1 cellular context compared by ENCODE assay signal in the genomic region with DNA sequence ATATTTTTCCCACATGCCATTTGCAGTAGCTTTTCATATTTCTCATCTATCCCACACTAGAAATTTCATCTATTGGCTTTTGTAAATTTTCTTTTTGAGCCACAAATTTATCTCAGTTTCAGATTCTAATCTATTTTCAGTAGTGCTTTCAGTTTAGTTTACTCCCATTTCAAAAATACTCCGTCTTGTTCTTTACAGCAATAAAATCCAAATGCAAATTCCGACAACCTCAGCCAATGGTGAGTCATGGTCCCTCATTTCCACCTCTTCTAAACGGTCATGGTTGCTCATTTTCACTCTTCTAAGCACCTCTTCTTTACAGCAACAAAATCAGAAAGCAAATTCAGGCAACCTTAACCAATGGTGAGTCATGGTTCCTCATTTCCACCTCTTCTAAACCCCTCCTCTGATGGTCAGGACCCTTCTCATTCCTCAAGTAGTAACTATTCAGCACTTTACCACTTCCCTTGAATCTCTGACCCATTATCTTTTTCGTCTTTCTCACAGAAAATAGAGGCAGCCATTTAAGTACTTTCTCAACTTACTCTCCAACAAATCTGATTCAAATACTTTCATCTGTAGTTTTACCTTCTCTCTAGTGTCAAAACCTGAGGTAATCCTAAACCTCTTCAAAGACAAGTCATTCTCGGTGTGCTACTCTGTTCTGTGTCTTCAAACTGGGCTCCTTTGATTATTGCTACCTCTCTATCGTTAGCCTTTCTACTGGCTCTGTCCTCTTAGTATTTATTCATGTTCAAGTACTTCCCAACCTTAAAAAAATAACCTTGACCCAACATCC.
TF ChIP-seq lines count a peak whose summit lies in the region.

No MANE protein-coding gene starts in this region.

TF ChIP-seq in GM12878, 131 proteins besides CTCF, POLR2A, EP300 and RAD21 (continued from another document):
- TF ChIP-seq, protein P1, sequence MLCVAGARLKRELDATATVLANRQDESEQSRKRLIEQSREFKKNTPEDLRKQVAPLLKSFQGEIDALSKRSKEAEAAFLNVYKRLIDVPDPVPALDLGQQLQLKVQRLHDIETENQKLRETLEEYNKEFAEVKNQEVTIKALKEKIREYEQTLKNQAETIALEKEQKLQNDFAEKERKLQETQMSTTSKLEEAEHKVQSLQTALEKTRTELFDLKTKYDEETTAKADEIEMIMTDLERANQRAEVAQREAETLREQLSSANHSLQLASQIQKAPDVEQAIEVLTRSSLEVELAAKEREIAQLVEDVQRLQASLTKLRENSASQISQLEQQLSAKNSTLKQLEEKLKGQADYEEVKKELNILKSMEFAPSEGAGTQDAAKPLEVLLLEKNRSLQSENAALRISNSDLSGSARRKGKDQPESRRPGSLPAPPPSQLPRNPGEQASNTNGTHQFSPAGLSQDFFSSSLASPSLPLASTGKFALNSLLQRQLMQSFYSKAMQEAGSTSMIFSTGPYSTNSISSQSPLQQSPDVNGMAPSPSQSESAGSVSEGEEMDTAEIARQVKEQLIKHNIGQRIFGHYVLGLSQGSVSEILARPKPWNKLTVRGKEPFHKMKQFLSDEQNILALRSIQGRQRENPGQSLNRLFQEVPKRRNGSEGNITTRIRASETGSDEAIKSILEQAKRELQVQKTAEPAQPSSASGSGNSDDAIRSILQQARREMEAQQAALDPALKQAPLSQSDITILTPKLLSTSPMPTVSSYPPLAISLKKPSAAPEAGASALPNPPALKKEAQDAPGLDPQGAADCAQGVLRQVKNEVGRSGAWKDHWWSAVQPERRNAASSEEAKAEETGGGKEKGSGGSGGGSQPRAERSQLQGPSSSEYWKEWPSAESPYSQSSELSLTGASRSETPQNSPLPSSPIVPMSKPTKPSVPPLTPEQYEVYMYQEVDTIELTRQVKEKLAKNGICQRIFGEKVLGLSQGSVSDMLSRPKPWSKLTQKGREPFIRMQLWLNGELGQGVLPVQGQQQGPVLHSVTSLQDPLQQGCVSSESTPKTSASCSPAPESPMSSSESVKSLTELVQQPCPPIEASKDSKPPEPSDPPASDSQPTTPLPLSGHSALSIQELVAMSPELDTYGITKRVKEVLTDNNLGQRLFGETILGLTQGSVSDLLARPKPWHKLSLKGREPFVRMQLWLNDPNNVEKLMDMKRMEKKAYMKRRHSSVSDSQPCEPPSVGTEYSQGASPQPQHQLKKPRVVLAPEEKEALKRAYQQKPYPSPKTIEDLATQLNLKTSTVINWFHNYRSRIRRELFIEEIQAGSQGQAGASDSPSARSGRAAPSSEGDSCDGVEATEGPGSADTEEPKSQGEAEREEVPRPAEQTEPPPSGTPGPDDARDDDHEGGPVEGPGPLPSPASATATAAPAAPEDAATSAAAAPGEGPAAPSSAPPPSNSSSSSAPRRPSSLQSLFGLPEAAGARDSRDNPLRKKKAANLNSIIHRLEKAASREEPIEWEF (IDR thresholded peaks at IDR 0.05; ENCODE audit: insufficient replicate concordance, low read depth, low read length) = no peak
- no peak for TF ChIP-seq ZNF217 (IDR thresholded peaks at IDR 0.05)
- TF ChIP-seq FOXM1 (IDR thresholded peaks at IDR 0.05; ENCODE audit: low read depth, low read length) = peak; percentile 53
- TF ChIP-seq SRF (IDR thresholded peaks at IDR 0.05; ENCODE audit: low read depth in 2 of 2, low read length in 2 of 2) = no peak
- TF ChIP-seq, protein P2, sequence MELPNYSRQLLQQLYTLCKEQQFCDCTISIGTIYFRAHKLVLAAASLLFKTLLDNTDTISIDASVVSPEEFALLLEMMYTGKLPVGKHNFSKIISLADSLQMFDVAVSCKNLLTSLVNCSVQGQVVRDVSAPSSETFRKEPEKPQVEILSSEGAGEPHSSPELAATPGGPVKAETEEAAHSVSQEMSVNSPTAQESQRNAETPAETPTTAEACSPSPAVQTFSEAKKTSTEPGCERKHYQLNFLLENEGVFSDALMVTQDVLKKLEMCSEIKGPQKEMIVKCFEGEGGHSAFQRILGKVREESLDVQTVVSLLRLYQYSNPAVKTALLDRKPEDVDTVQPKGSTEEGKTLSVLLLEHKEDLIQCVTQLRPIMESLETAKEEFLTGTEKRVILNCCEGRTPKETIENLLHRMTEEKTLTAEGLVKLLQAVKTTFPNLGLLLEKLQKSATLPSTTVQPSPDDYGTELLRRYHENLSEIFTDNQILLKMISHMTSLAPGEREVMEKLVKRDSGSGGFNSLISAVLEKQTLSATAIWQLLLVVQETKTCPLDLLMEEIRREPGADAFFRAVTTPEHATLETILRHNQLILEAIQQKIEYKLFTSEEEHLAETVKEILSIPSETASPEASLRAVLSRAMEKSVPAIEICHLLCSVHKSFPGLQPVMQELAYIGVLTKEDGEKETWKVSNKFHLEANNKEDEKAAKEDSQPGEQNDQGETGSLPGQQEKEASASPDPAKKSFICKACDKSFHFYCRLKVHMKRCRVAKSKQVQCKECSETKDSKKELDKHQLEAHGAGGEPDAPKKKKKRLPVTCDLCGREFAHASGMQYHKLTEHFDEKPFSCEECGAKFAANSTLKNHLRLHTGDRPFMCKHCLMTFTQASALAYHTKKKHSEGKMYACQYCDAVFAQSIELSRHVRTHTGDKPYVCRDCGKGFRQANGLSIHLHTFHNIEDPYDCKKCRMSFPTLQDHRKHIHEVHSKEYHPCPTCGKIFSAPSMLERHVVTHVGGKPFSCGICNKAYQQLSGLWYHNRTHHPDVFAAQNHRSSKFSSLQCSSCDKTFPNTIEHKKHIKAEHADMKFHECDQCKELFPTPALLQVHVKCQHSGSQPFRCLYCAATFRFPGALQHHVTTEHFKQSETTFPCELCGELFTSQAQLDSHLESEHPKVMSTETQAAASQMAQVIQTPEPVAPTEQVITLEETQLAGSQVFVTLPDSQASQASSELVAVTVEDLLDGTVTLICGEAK (IDR thresholded peaks at IDR 0.05; ENCODE audit: borderline replicate concordance) = no peak
- no peak for TF ChIP-seq CHD4 (IDR thresholded peaks at IDR 0.05)
- no peak for TF ChIP-seq E4F1 (IDR thresholded peaks at IDR 0.05; ENCODE audit: borderline replicate concordance, partially characterized antibody)
- TF ChIP-seq ZNF24 (IDR thresholded peaks at IDR 0.05) = no peak
- peak; percentile 35; the same call in 1 of the 2 replicates for TF ChIP-seq YY1 (IDR thresholded peaks at IDR 0.05; ENCODE audit: low read depth, low read length)
- no peak for TF ChIP-seq CBX3 (IDR thresholded peaks at IDR 0.05; ENCODE audit: borderline replicate concordance, low read depth)
- no peak for TF ChIP-seq RAD51 (IDR thresholded peaks at IDR 0.05)
- no peak for TF ChIP-seq YBX1 (IDR thresholded peaks at IDR 0.05)
- peak; percentile 84 for TF ChIP-seq RUNX3 (IDR thresholded peaks at IDR 0.05; ENCODE audit: low read length)
- TF ChIP-seq BRCA1 (IDR thresholded peaks at IDR 0.05; ENCODE audit: low read depth, low read length) = no peak
- no peak for TF ChIP-seq ESRRA (IDR thresholded peaks at IDR 0.05; ENCODE audit: low read length)
- TF ChIP-seq MYC (IDR thresholded peaks at IDR 0.05; ENCODE audit: insufficient read depth, insufficient read length, insufficient replicate concordance, low read length, severe bottlenecking) = no peak
- TF ChIP-seq ETV6 (conservative IDR thresholded peaks at IDR 0.05 in 1 of 2, IDR thresholded peaks at IDR 0.05 in 1 of 2; ENCODE audit: borderline replicate concordance in 1 of 2, low read depth in 1 of 2) = peak in 1 of 2 experiments; percentile 52; a peak in 2 of 4 replicates
- TF ChIP-seq EED (IDR thresholded peaks at IDR 0.05; ENCODE audit: low read depth) = peak; percentile 72
- TF ChIP-seq HDGF (IDR thresholded peaks at IDR 0.05) = no peak
- 0 out of 2 replicates have a peak, but pooled peaks have one; percentile 18 for TF ChIP-seq POLR2AphosphoS2 (IDR thresholded peaks at IDR 0.05; ENCODE audit: low read depth, low read length)
- TF ChIP-seq RBBP5 (conservative IDR thresholded peaks at IDR 0.05) = no peak
- no peak for TF ChIP-seq RCOR1 (conservative IDR thresholded peaks at IDR 0.05; ENCODE audit: low read depth, low read length)
- TF ChIP-seq PAX8 (IDR thresholded peaks at IDR 0.05) = no peak
- TF ChIP-seq KLF5 (IDR thresholded peaks at IDR 0.05; ENCODE audit: partially characterized antibody) = no peak
- TF ChIP-seq SPI1 (IDR thresholded peaks at IDR 0.05; ENCODE audit: borderline replicate concordance, insufficient read depth, low read depth, low read length) = peak; percentile 63
- TF ChIP-seq ZBED1 (IDR thresholded peaks at IDR 0.05; ENCODE audit: borderline replicate concordance) = no peak
- TF ChIP-seq, protein P3, sequence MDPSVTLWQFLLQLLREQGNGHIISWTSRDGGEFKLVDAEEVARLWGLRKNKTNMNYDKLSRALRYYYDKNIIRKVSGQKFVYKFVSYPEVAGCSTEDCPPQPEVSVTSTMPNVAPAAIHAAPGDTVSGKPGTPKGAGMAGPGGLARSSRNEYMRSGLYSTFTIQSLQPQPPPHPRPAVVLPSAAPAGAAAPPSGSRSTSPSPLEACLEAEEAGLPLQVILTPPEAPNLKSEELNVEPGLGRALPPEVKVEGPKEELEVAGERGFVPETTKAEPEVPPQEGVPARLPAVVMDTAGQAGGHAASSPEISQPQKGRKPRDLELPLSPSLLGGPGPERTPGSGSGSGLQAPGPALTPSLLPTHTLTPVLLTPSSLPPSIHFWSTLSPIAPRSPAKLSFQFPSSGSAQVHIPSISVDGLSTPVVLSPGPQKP (IDR thresholded peaks at IDR 0.05; ENCODE audit: low read depth, low read length) = 0 out of 2 replicates have a peak, but pooled peaks have one; percentile 15
- TF ChIP-seq ASH2L (IDR thresholded peaks at IDR 0.05; ENCODE audit: borderline replicate concordance, low read depth) = peak; percentile 69; the same call in 1 of the 2 replicates
- TF ChIP-seq TAF1 (IDR thresholded peaks at IDR 0.05; ENCODE audit: borderline replicate concordance, low read depth, low read length) = peak; percentile 24; the same call in 1 of the 2 replicates
- TF ChIP-seq, protein P4, sequence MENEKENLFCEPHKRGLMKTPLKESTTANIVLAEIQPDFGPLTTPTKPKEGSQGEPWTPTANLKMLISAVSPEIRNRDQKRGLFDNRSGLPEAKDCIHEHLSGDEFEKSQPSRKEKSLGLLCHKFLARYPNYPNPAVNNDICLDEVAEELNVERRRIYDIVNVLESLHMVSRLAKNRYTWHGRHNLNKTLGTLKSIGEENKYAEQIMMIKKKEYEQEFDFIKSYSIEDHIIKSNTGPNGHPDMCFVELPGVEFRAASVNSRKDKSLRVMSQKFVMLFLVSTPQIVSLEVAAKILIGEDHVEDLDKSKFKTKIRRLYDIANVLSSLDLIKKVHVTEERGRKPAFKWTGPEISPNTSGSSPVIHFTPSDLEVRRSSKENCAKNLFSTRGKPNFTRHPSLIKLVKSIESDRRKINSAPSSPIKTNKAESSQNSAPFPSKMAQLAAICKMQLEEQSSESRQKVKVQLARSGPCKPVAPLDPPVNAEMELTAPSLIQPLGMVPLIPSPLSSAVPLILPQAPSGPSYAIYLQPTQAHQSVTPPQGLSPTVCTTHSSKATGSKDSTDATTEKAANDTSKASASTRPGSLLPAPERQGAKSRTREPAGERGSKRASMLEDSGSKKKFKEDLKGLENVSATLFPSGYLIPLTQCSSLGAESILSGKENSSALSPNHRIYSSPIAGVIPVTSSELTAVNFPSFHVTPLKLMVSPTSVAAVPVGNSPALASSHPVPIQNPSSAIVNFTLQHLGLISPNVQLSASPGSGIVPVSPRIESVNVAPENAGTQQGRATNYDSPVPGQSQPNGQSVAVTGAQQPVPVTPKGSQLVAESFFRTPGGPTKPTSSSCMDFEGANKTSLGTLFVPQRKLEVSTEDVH (IDR thresholded peaks at IDR 0.05; ENCODE audit: low read depth, partially characterized antibody) = no peak
- peak; percentile 11; the same call in 1 of the 2 replicates for TF ChIP-seq TCF3 (IDR thresholded peaks at IDR 0.05; ENCODE audit: borderline replicate concordance, insufficient read depth, low read depth, low read length)
- no peak for TF ChIP-seq PRDM15 (CRISPR knock-in tag; IDR thresholded peaks at IDR 0.05)
TF ChIP-seq in GM12878: peak in this region for 41.
